Comparison of ENCODE assay signal across 19 cellular contexts in genomic region chr1:45122724-45123123, GRCh38.
DNase-seq lines count a peak whose midpoint lies in the region; ATAC-seq, FAIRE-seq and TF ChIP-seq lines count a peak whose summit lies in the region.
"Had no signal": no experiment of that assay in that cellular context is flagged by ENCODE, and none has a peak within 500 bp of the region (broad histone marks: within the 10 kb centered on the region; RNA-seq: fewer than 3 reads in every experiment).

No MANE protein-coding gene starts in this region.

- no peaks in the 10 kb centered on the region for H3K4me1 Mint-ChIP-seq in GM23338
- no peaks in the 10 kb centered on the region for H3K4me1 Mint-ChIP-seq in progenitor cell of endocrine pancreas (ENCODE audit: low read depth)
- H3K4me1 Mint-ChIP-seq: B cell had no signal

- no peak overlapping the region for H3K14ac ChIP-seq in neuronal stem cell (ENCODE audit: low read length)

- no peak overlapping the region for H2AFZ ChIP-seq in GM23338
- no peak overlapping the region for H2AFZ ChIP-seq in K562 (ENCODE audit: low read depth, low read length)
- no peak overlapping the region for H2AFZ ChIP-seq in neuronal stem cell (ENCODE audit: low read length)

- DNase-seq in GM23338 (ENCODE audit: low spot score), result no peak
- no peak for DNase-seq in K562 (ENCODE audit: extremely low read depth in 1 of 4, low spot score in 3 of 4)
- peak; percentile 13 for DNase-seq in iPS-NIHi7 (ENCODE audit: extremely low spot score)
- DNase-seq in neuronal stem cell (ENCODE audit: low spot score), result peak; percentile 12
- no peak for DNase-seq in progenitor cell of endocrine pancreas (ENCODE audit: low spot score, unreplicated experiment)
- no peak for DNase-seq in hippocampal formation (lab: John Stamatoyannopoulos, UW)
- DNase-seq: 8988T; ACHN; CD4-positive, alpha-beta T cell; DMS153; DMS79 treated with DMSO at 0.1 percent for 48 hours; EL had no signal

- H3K4ac ChIP-seq in neuronal stem cell (ENCODE audit: low read length), result no peak overlapping the region

- H3K23ac ChIP-seq in neuronal stem cell (ENCODE audit: low read depth, low read length, poor library complexity), result no peak overlapping the region

- 0% methylated on average over 1 of the region's 1 CpG for WGBS in K562 (ENCODE audit: insufficient coverage, low coverage, missing lambda C conversion rate)
- WGBS in neuronal stem cell (ENCODE audit: extremely low coverage in 2 of 2, insufficient read length in 2 of 2, insufficient replicate concordance in 1 of 2), 2 donors, result no CpG with 5 or more reads among the region's 1 CpG

- H3K4me3 ChIP-seq in GM23338, result no peak overlapping the region
- no peak overlapping the region for H3K4me3 ChIP-seq in K562
- H3K4me3 ChIP-seq in neuronal stem cell (ENCODE audit: low read length in 2 of 2), result no peak overlapping the region

- intact Hi-C loops in K562 (cut with micrococcal nuclease), result no loop called here

- no peaks in the 10 kb centered on the region for H3K79me1 ChIP-seq in neuronal stem cell (ENCODE audit: low read depth, low read length)

- H3K9ac ChIP-seq in K562 (ENCODE audit: insufficient read depth in 1 of 2, low read depth in 2 of 2, low read length in 2 of 2) (no peak overlapping the region), neuronal stem cell (ENCODE audit: low read depth, low read length, poor library complexity) (no peak overlapping the region)

- H3K4me1 ChIP-seq in GM23338 (ENCODE audit: insufficient read depth) (no peaks in the 10 kb centered on the region), K562 (replicated peaks in 1 of 2; ENCODE audit: control insufficient read depth in 2 of 2, insufficient read depth in 2 of 2, low read length in 2 of 2) (no peaks in the 10 kb centered on the region), neuronal stem cell (ENCODE audit: control insufficient read depth in 2 of 2, insufficient read depth in 1 of 2, low read depth in 1 of 2, low read length in 2 of 2) (peaks cover 6 to 8% of the 10 kb centered on the region in 2 donors)

- POLR2A ChIA-PET in K562 (lab: Yijun Ruan, JAX), result interaction anchor here (0.6 kb wide), 1 partner anchor 508 kb away, joined by 3 read pairs; no protein-coding TSS in a partner anchor

- H2BK15ac ChIP-seq in neuronal stem cell (ENCODE audit: low read length), result no peak overlapping the region

- H3K27ac Mint-ChIP-seq in GM23338, result no peak overlapping the region
- no peak overlapping the region for H3K27ac Mint-ChIP-seq in progenitor cell of endocrine pancreas
- H3K27ac Mint-ChIP-seq: B cell; CD4-positive, alpha-beta T cell had no signal

- H3K9me2 ChIP-seq in GM23338 (ENCODE audit: insufficient read depth), result no peaks in the 10 kb centered on the region

- H2BK5ac ChIP-seq in neuronal stem cell (ENCODE audit: low read length), result no peak overlapping the region

- peak; percentile 53 for ATAC-seq in GM23338
- ATAC-seq in K562, result no peak
- ATAC-seq in GM21515 (IDR thresholded peaks at IDR 0.05; ENCODE audit: unreplicated experiment), result no peak
- ATAC-seq: HCT116 had no signal

- H2BK12ac ChIP-seq in neuronal stem cell (ENCODE audit: low read length), result no peak overlapping the region

- H3K27ac ChIP-seq in GM23338 (ENCODE audit: low read depth) (no peak overlapping the region), K562 (ENCODE audit: extremely low read depth, low read depth, low read length) (no peak overlapping the region), neuronal stem cell (replicated peaks; ENCODE audit: low read length) (peak overlapping the region; percentile 5)

- H4K20me1 ChIP-seq in GM23338 (replicated peaks; ENCODE audit: insufficient read depth), result no peaks in the 10 kb centered on the region
- no peaks in the 10 kb centered on the region for H4K20me1 ChIP-seq in K562 (replicated peaks; ENCODE audit: control insufficient read depth, insufficient read depth, low read length)

- H3K36me3 ChIP-seq in GM23338 (ENCODE audit: insufficient read depth) (no peaks in the 10 kb centered on the region), K562 (ENCODE audit: control insufficient read depth, insufficient read depth, low read length) (no peaks in the 10 kb centered on the region), neuronal stem cell (replicated peaks in 1 of 2; ENCODE audit: control insufficient read depth in 2 of 2, insufficient read depth in 2 of 2, low read length in 2 of 2) (no peaks in the 10 kb centered on the region)

- H3K36me3 Mint-ChIP-seq in GM23338 (ENCODE audit: low read depth) (no peaks in the 10 kb centered on the region), progenitor cell of endocrine pancreas (ENCODE audit: insufficient read depth) (no peaks in the 10 kb centered on the region)

- H3K9me1 ChIP-seq in K562 (ENCODE audit: control insufficient read depth, insufficient read depth, low read length), result no peaks in the 10 kb centered on the region

- H3K9me3 ChIP-seq in K562 (replicated peaks; ENCODE audit: control insufficient read depth, insufficient read depth, low read depth, low read length), result no peaks in the 10 kb centered on the region
- no peaks in the 10 kb centered on the region for H3K9me3 ChIP-seq in neuronal stem cell (replicated peaks in 1 of 2; ENCODE audit: control insufficient read depth in 2 of 2, insufficient read depth in 1 of 2, low read depth in 1 of 2, low read length in 2 of 2)

- no TSS peak for BruUV-seq in K562 (replicated peaks; lab: Mats Ljungman, UMichigan)

- H2AK5ac ChIP-seq in neuronal stem cell (ENCODE audit: low read depth, low read length), result no peak overlapping the region

- no peak overlapping the region for H4K8ac ChIP-seq in neuronal stem cell (ENCODE audit: low read depth, low read length)

- no peak for TF ChIP-seq EP300 in K562 (IDR thresholded peaks at IDR 0.05; ENCODE audit: low read length)

- in situ Hi-C loops in K562 (cut with MboI), result no loop called here

- H3K9me3 Mint-ChIP-seq in GM23338 (no peaks in the 10 kb centered on the region; the same call in 2 of the 3 replicates), progenitor cell of endocrine pancreas (ENCODE audit: low read depth) (no peaks in the 10 kb centered on the region)
- H3K9me3 Mint-ChIP-seq: CD4-positive, alpha-beta T cell had no signal

- H3F3A ChIP-seq in GM23338 (replicated peaks; ENCODE audit: low read depth), result no peaks in the 10 kb centered on the region

- TF ChIP-seq RAD21 in K562 (CRISPR knock-in tag; conservative IDR thresholded peaks at IDR 0.05 in 1 of 2, IDR thresholded peaks at IDR 0.05 in 1 of 2), result no peak

- FAIRE-seq in K562 (lab: Jason Lieb, UNC), result no peak
- FAIRE-seq: G401.6, GM12891, H54, HTR-8/SVneo had no signal

- H3K79me2 ChIP-seq in GM23338 (replicated peaks; ENCODE audit: insufficient read depth) (no peaks in the 10 kb centered on the region), K562 (ENCODE audit: control insufficient read depth, insufficient read depth, low read length) (no peaks in the 10 kb centered on the region)

- CTCF ChIA-PET in K562 (lab: Yijun Ruan, JAX; ENCODE audit: low intra/inter-chr PET ratio), result no interaction called here

- no peak overlapping the region for H4K91ac ChIP-seq in neuronal stem cell (ENCODE audit: low read depth, low read length, poor library complexity)

- no peak overlapping the region for H2BK120ac ChIP-seq in neuronal stem cell (ENCODE audit: low read depth, low read length)

- H3K27me3 Mint-ChIP-seq in GM23338 (ENCODE audit: insufficient read depth, low read depth, poor library complexity), result peaks cover 3% of the 10 kb centered on the region
- no peaks in the 10 kb centered on the region for H3K27me3 Mint-ChIP-seq in progenitor cell of endocrine pancreas
- H3K27me3 Mint-ChIP-seq: CD4-positive, alpha-beta T cell had no signal

- H3K27me3 ChIP-seq in GM23338 (ENCODE audit: insufficient read depth) (no peaks in the 10 kb centered on the region), K562 (ENCODE audit: control insufficient read depth in 2 of 2, insufficient read depth in 2 of 2, low read length in 2 of 2) (peaks cover 4 to 9% of the 10 kb centered on the region in 2 experiments; a peak in 4 of 5 replicates), neuronal stem cell (ENCODE audit: control insufficient read depth in 3 of 3, insufficient read depth in 3 of 3, low read depth in 1 of 3, low read length in 3 of 3) (no peaks in the 10 kb centered on the region)

- TF ChIP-seq CTCF in GM23338 (conservative IDR thresholded peaks at IDR 0.05; ENCODE audit: low read depth in 2 of 2) (no peak), K562 (IDR thresholded peaks at IDR 0.05 in 2 of 3, conservative IDR thresholded peaks at IDR 0.05 in 1 of 3; ENCODE audit: insufficient read depth in 2 of 3, low read depth in 1 of 3, low read length in 3 of 3) (no peak), progenitor cell of endocrine pancreas (IDR thresholded peaks at IDR 0.05; ENCODE audit: unreplicated experiment) (no peak)

- H3K4me2 ChIP-seq in GM23338 (no peak overlapping the region), K562 (ENCODE audit: insufficient read depth, low read length) (no peak overlapping the region), neuronal stem cell (ENCODE audit: insufficient read depth, low read length, poor library complexity, severe bottlenecking) (no peak overlapping the region)

- H3K4me3 Mint-ChIP-seq in GM23338 (no peak overlapping the region), progenitor cell of endocrine pancreas (ENCODE audit: low read depth) (no peak overlapping the region)
- H3K4me3 Mint-ChIP-seq: B cell; CD4-positive, alpha-beta T cell had no signal

- TF ChIP-seq POLR2A in K562 (conservative IDR thresholded peaks at IDR 0.05), result no peak

- no peak overlapping the region for H3K18ac ChIP-seq in neuronal stem cell (ENCODE audit: low read length)

TF ChIP-seq in GM23338, 12 proteins besides CTCF, POLR2A, EP300 and RAD21 (continues in another document):
- no peak for TF ChIP-seq POLR2AphosphoS5 (IDR thresholded peaks at IDR 0.05; ENCODE audit: low read depth)
- TF ChIP-seq EZH2 (IDR thresholded peaks at IDR 0.05; ENCODE audit: low read depth, unreplicated experiment), result no peak
- no peak for TF ChIP-seq ZNF114 (CRISPR knock-in tag; IDR thresholded peaks at IDR 0.05)
- no peak for TF ChIP-seq STAT1 (IDR thresholded peaks at IDR 0.05; ENCODE audit: unreplicated experiment)

TF ChIP-seq in K562, 482 proteins besides CTCF, POLR2A, EP300 and RAD21:
- TF ChIP-seq ZNF24 (IDR thresholded peaks at IDR 0.05), result no peak
- TF ChIP-seq ZFP1 (CRISPR knock-in tag; IDR thresholded peaks at IDR 0.05), result no peak
- peak; percentile 9 for TF ChIP-seq CBX8 (IDR thresholded peaks at IDR 0.05; ENCODE audit: borderline replicate concordance, extremely low read depth, low read depth, low read length, poor library complexity, severe bottlenecking)

Comparison
In these comparisons a context has a peak if more than half of its experiments do, and no peak if none do; other contexts are left out.
1. DNase-seq: peak in iPS-NIHi7 (single experiment) and neuronal stem cell (single experiment); none in GM23338 (single experiment), K562 (0 of 4), progenitor cell of endocrine pancreas (single experiment) and hippocampal formation (0 of 2).